8 cellular contexts compared by ENCODE assay signal in the genomic region with DNA sequence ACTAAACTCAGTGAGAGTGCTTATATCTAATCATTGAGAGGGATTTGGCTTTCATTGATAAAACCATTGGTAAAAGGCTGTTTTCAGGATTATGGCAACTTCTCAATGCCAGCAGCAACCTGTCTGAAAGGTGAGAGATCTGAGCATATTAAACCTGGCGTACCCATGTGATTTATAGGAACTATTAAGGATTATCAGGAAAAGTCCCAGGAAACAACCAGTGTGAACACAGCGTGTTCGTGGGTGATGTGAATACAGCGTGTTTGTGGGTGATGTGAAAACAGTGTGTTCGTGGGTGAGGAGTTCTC.
DNase-seq lines count a peak whose midpoint lies in the region; ATAC-seq and TF ChIP-seq lines count a peak whose summit lies in the region.

No MANE protein-coding gene starts in this region.

- H3K9me3 Mint-ChIP-seq in brain (peaks cover 0 to 4% (median 0%) of the 10 kb centered on the region in 5 experiments), natural killer cell (no peaks in the 10 kb centered on the region)

- H3K27ac Mint-ChIP-seq in brain = peak overlapping the region; percentile 97 to 99 (median 98)
- H3K27ac Mint-ChIP-seq in natural killer cell = peak overlapping the region; percentile 83 to 95

- peak overlapping the region; percentile 56 for H3K9ac ChIP-seq in DND-41 (ENCODE audit: low read depth, low read length)

- ATAC-seq in DND-41 (ENCODE audit: insufficient read depth, low read depth) (no peak), HG02973 (IDR thresholded peaks at IDR 0.05; ENCODE audit: unreplicated experiment) (peak; percentile 3), natural killer cell (no peak)

- in situ Hi-C loops in GM13976 (cut with MboI; ENCODE audit: low sequenced_read_pairs, unreplicated experiment) = loop anchor here (10.0 to 25.0 kb wide), 3 partner anchors 388 to 700 kb away; no protein-coding TSS in a partner anchor

- intact Hi-C loops in natural killer cell (cut with micrococcal nuclease) = loop anchor here (1.0 to 5.0 kb wide), 4 partner anchors 106 to 700 kb away; no protein-coding TSS in a partner anchor
- intact Hi-C loops in posterior cingulate gyrus (cut with DNase I) = loop anchor here (1.0 to 5.0 kb wide), 5 partner anchors 21 to 700 kb away; a partner anchor contains a TSS

- peak overlapping the region; percentile 75 for H3K4me2 ChIP-seq in DND-41 (ENCODE audit: insufficient read depth, low read length)

- no peaks in the 10 kb centered on the region for H3K27me3 ChIP-seq in DND-41 (ENCODE audit: insufficient read depth, low read length, poor library complexity)

- no peaks in the 10 kb centered on the region for H3K9me3 ChIP-seq in DND-41 (ENCODE audit: insufficient read depth, low read length, severe bottlenecking)

- no peaks in the 10 kb centered on the region for H3K79me2 ChIP-seq in DND-41 (ENCODE audit: insufficient read depth, low read length)

- peak overlapping the region; percentile 72; the same call in 1 of the 2 replicates for H3K27ac ChIP-seq in DND-41 (ENCODE audit: low read length)

- peaks cover 31% of the 10 kb centered on the region for H3K4me1 ChIP-seq in DND-41 (ENCODE audit: insufficient read depth, low read length)

- peaks cover 14% of the 10 kb centered on the region for H3K27me3 Mint-ChIP-seq in brain
- no peaks in the 10 kb centered on the region for H3K27me3 Mint-ChIP-seq in natural killer cell (ENCODE audit: low read depth in 2 of 2)

- H2AFZ ChIP-seq in DND-41 (ENCODE audit: low read depth, low read length) = peak overlapping the region; percentile 87

- H3K36me3 ChIP-seq in DND-41 (ENCODE audit: insufficient read depth, low read length) = no peaks in the 10 kb centered on the region

- H3K4me1 Mint-ChIP-seq in brain = peaks cover 27% of the 10 kb centered on the region
- peaks cover 30 to 32% of the 10 kb centered on the region in 2 donors for H3K4me1 Mint-ChIP-seq in natural killer cell

- TF ChIP-seq CTCF in DND-41 (IDR thresholded peaks at IDR 0.05; ENCODE audit: borderline replicate concordance, extremely low read depth, low read length, poor library complexity, severe bottlenecking) (no peak), brain (conservative IDR thresholded peaks at IDR 0.05) (no peak), natural killer cell (IDR thresholded peaks at IDR 0.05) (no peak), GM13976 (IDR thresholded peaks at IDR 0.05; ENCODE audit: borderline replicate concordance, control extremely low read depth, extremely low read depth, insufficient read depth, missing control alignments) (no peak)

- peak overlapping the region; percentile 92 to 98 (median 97) for H3K4me3 Mint-ChIP-seq in brain
- peak overlapping the region; percentile 92 for H3K4me3 Mint-ChIP-seq in natural killer cell

- H4K20me1 ChIP-seq in DND-41 (ENCODE audit: insufficient read depth, low read length) = no peaks in the 10 kb centered on the region

- no peaks in the 10 kb centered on the region for H3K36me3 Mint-ChIP-seq in brain
- no peaks in the 10 kb centered on the region for H3K36me3 Mint-ChIP-seq in natural killer cell

- H3K4me3 ChIP-seq in DND-41 (ENCODE audit: low read depth in 1 of 2, low read length in 2 of 2) = peak overlapping the region; percentile 69 to 74; a peak in 3 of 4 replicates

- no peak for DNase-seq in DND-41
- DNase-seq in natural killer cell = no peak
- no peak for DNase-seq in activated effector memory CD4-positive, alpha-beta T cell treated with Interleukin-2 at 50 U/mL for 16 hours
- DNase-seq in GM13976 (ENCODE audit: low spot score) = no peak
- DNase-seq in posterior cingulate gyrus = no peak
- no peak for DNase-seq in activated effector memory CD4-positive, alpha-beta T cell treated with anti-CD3 and anti-CD28 coated beads, Interleukin-2, amount 50 U/mL, for 16 hours
